In genomic region chr4:66777097-66777496, GRCh38 we compare ENCODE assay signal across 23 cellular contexts.
DNase-seq lines count a peak whose midpoint lies in the region; ATAC-seq and TF ChIP-seq lines count a peak whose summit lies in the region.
"Had no signal": no experiment of that assay in that cellular context is flagged by ENCODE, and none has a peak within 500 bp of the region (broad histone marks: within the 10 kb centered on the region; RNA-seq: fewer than 3 reads in every experiment).

No MANE protein-coding gene starts in this region.

- H3F3A ChIP-seq in PC-3 (ENCODE audit: low read length, unreplicated experiment), result no peaks in the 10 kb centered on the region

- H3K9me2 ChIP-seq in PC-3 (replicated peaks; ENCODE audit: low read length), result no peaks in the 10 kb centered on the region

- 32% methylated on average over 2 of the region's 2 CpGs for WGBS in mammary epithelial cell (ENCODE audit: low coverage, missing lambda C conversion rate)

- no peak overlapping the region for H3K9ac ChIP-seq in mammary epithelial cell (ENCODE audit: insufficient read depth, low read length)
- no peak overlapping the region for H3K9ac ChIP-seq in PC-3 (ENCODE audit: low read length)

- intact Hi-C loops in MCF 10A (cut with micrococcal nuclease), result loop anchor here (5.0 to 10.0 kb wide), 2 partner anchors 195 to 548 kb away; no protein-coding TSS in a partner anchor
- intact Hi-C loops in mammary epithelial cell (cut with micrococcal nuclease), result no loop called here
- intact Hi-C loops in PC-3 (cut with micrococcal nuclease), result loop anchor here (2.0 to 10.0 kb wide), 2 partner anchors 196 to 548 kb away; no protein-coding TSS in a partner anchor

- no peak overlapping the region for H3K27ac Mint-ChIP-seq in MCF 10A (ENCODE audit: low read depth, unreplicated experiment)
- H3K27ac Mint-ChIP-seq: B cell; IgD-negative memory B cell; T-cell; T-helper 2 cell treated with Interferon-gamma antibody and Interleukin-4, amounts not matched to agents 5 μg/mL and 100 μg/mL, for 36 hours had no signal

- no peak overlapping the region for H3K4me3 Mint-ChIP-seq in MCF 10A (ENCODE audit: unreplicated experiment)
- H3K4me3 Mint-ChIP-seq: B cell; IgD-negative memory B cell; T-cell; T-helper 2 cell treated with Interferon-gamma antibody and Interleukin-4, amounts not matched to agents 5 μg/mL and 100 μg/mL, for 36 hours had no signal

- no peaks in the 10 kb centered on the region for H3K79me2 ChIP-seq in mammary epithelial cell (ENCODE audit: insufficient read depth, low read length)
- H3K79me2 ChIP-seq in PC-3 (ENCODE audit: low read length), result no peaks in the 10 kb centered on the region

- dilution Hi-C loops in mammary epithelial cell (cut with HindIII; ENCODE audit: low sequenced_read_pairs), result no loop called here

- BruUV-seq in MCF 10A (replicated peaks; lab: Mats Ljungman, UMichigan) (no TSS peak), mammary epithelial cell (replicated peaks; lab: Mats Ljungman, UMichigan) (no TSS peak), PC-3 (replicated peaks; lab: Mats Ljungman, UMichigan) (no TSS peak)

- H3K36me3 ChIP-seq in mammary epithelial cell (ENCODE audit: insufficient read depth, low read length), result no peaks in the 10 kb centered on the region
- H3K36me3 ChIP-seq in PC-3 (ENCODE audit: low read depth, low read length), result no peaks in the 10 kb centered on the region

- ATAC-seq in PC-3 (peak; percentile 46; the same call in 1 of the 2 replicates), HG02970 (IDR thresholded peaks at IDR 0.05; ENCODE audit: low FRiP score, unreplicated experiment) (no peak), GM19328 (IDR thresholded peaks at IDR 0.05; ENCODE audit: unreplicated experiment) (no peak)
- ATAC-seq: A549, T-cell had no signal

- H3K4me1 ChIP-seq in mammary epithelial cell (ENCODE audit: insufficient read depth, low read length), result no peaks in the 10 kb centered on the region
- no peaks in the 10 kb centered on the region for H3K4me1 ChIP-seq in PC-3 (ENCODE audit: insufficient read depth, low read length)
- H3K4me1 ChIP-seq: A549 had no signal

- H2AFZ ChIP-seq in mammary epithelial cell (ENCODE audit: low read depth, low read length) (no peak overlapping the region), PC-3 (ENCODE audit: low read length) (no peak overlapping the region)

- CTCF ChIA-PET in MCF 10A (lab: Yijun Ruan, JAX), result interaction anchor here (0.5 to 1.2 kb wide), 4 partner anchors 164 to 548 kb away, joined by 3 to 6 read pairs (median 3); no protein-coding TSS in a partner anchor
- CTCF ChIA-PET in mammary epithelial cell (lab: Charles Lee; ENCODE audit: low non-redundant PET), result no interaction called here
- CTCF ChIA-PET in PC-3 (lab: Charles Lee), result no interaction called here

- H3K4me1 Mint-ChIP-seq in MCF 10A (ENCODE audit: insufficient read depth, unreplicated experiment), result no peaks in the 10 kb centered on the region
- H3K4me1 Mint-ChIP-seq: B cell, IgD-negative memory B cell, T-cell had no signal

- no peak overlapping the region for H3K27ac ChIP-seq in mammary epithelial cell (ENCODE audit: insufficient read depth, low read depth, low read length)
- H3K27ac ChIP-seq in PC-3 (ENCODE audit: low read length), result no peak overlapping the region
- H3K27ac ChIP-seq: A549 had no signal

- POLR2A ChIA-PET in MCF 10A (lab: Yijun Ruan, JAX), result no interaction called here
- POLR2A ChIA-PET in PC-3 (lab: Charles Lee; ENCODE audit: unreplicated experiment), result no interaction called here

- in situ Hi-C loops in mammary epithelial cell (cut with MboI; ENCODE audit: low sequenced_read_pairs in 2 of 2), result no loop called here

- no peaks in the 10 kb centered on the region for H3K36me3 Mint-ChIP-seq in MCF 10A (ENCODE audit: insufficient read depth, unreplicated experiment)
- H3K36me3 Mint-ChIP-seq: IgD-negative memory B cell, T-cell had no signal

- H3K27me3 Mint-ChIP-seq in MCF 10A (ENCODE audit: insufficient read depth, unreplicated experiment), result no peaks in the 10 kb centered on the region
- H3K27me3 Mint-ChIP-seq: B cell, IgD-negative memory B cell, T-cell had no signal

- H3K27me3 ChIP-seq in mammary epithelial cell (ENCODE audit: insufficient read depth, low read length) (no peaks in the 10 kb centered on the region), PC-3 (ENCODE audit: low read length) (no peaks in the 10 kb centered on the region)

- H4K20me1 ChIP-seq in mammary epithelial cell (ENCODE audit: insufficient read depth, low read length) (no peaks in the 10 kb centered on the region), PC-3 (ENCODE audit: low read length) (no peaks in the 10 kb centered on the region)

- DNase-seq in MCF 10A (ENCODE audit: unreplicated experiment) (peak; percentile 6), mammary epithelial cell (no peak), PC-3 (peak; percentile 49), epithelial cell of esophagus (ENCODE audit: low read depth) (peak; percentile 42), COLO668 (lab: John Stamatoyannopoulos, UW; ENCODE audit: unreplicated experiment) (no peak)
- DNase-seq: GDM1, Karpas-422, MM.1S, NCI-H1048, NCI-H1417 treated with DMSO at 0.1 percent for 48 hours, NCI-H187, NCI-H2107, NCI-H2227 treated with DMSO at 0.1 percent for 48 hours, NCI-H510A, NCI-H748 treated with DMSO at 0.1 percent for 48 hours, SHP77, T-cell had no signal

- H3K4me2 ChIP-seq in mammary epithelial cell (ENCODE audit: insufficient read depth, low read depth, low read length) (no peak overlapping the region), PC-3 (ENCODE audit: low read length) (no peak overlapping the region)
- H3K4me2 ChIP-seq: A549 had no signal

- no peaks in the 10 kb centered on the region for H3K9me3 ChIP-seq in mammary epithelial cell (replicated peaks; ENCODE audit: insufficient read depth, low read length)
- H3K9me3 ChIP-seq in PC-3 (ENCODE audit: low read length), result no peaks in the 10 kb centered on the region
- H3K9me3 ChIP-seq: A549 had no signal

- no peaks in the 10 kb centered on the region for H3K9me3 Mint-ChIP-seq in MCF 10A (ENCODE audit: unreplicated experiment)

- H3K4me3 ChIP-seq in mammary epithelial cell (replicated peaks in 1 of 3; ENCODE audit: insufficient read depth in 1 of 3, low read depth in 2 of 3, low read length in 3 of 3) (no peak overlapping the region), PC-3 (ENCODE audit: low read length) (no peak overlapping the region), epithelial cell of esophagus (ENCODE audit: low read length) (no peak overlapping the region)
- H3K4me3 ChIP-seq: A549 had no signal

- TF ChIP-seq CTCF in MCF 10A (IDR thresholded peaks at IDR 0.05; ENCODE audit: unreplicated experiment) (peak; percentile 18), mammary epithelial cell (conservative IDR thresholded peaks at IDR 0.05 in 1 of 2, IDR thresholded peaks at IDR 0.05 in 1 of 2; ENCODE audit: extremely low read depth in 1 of 2, insufficient read depth in 1 of 2, low read depth in 1 of 2, low read length in 2 of 2) (no peak), PC-3 (conservative IDR thresholded peaks at IDR 0.05; ENCODE audit: low read depth, low read length) (peak; percentile 62), epithelial cell of esophagus (IDR thresholded peaks at IDR 0.05; ENCODE audit: insufficient read depth, low read depth, low read length, missing control alignments) (peak; percentile 13)

Comparison
In these comparisons a context has a peak if more than half of its experiments do, and no peak if none do; other contexts are left out.
1. DNase-seq: peak in MCF 10A (single experiment), PC-3 (single experiment) and epithelial cell of esophagus (single experiment); none in mammary epithelial cell (single experiment) and COLO668 (single experiment).
2. CTCF ChIP-seq: peak in MCF 10A (single experiment), PC-3 (single experiment) and epithelial cell of esophagus (single experiment); none in mammary epithelial cell (0 of 2).